Comparison of ENCODE assay signal across 1 cellular context in the genomic region with DNA sequence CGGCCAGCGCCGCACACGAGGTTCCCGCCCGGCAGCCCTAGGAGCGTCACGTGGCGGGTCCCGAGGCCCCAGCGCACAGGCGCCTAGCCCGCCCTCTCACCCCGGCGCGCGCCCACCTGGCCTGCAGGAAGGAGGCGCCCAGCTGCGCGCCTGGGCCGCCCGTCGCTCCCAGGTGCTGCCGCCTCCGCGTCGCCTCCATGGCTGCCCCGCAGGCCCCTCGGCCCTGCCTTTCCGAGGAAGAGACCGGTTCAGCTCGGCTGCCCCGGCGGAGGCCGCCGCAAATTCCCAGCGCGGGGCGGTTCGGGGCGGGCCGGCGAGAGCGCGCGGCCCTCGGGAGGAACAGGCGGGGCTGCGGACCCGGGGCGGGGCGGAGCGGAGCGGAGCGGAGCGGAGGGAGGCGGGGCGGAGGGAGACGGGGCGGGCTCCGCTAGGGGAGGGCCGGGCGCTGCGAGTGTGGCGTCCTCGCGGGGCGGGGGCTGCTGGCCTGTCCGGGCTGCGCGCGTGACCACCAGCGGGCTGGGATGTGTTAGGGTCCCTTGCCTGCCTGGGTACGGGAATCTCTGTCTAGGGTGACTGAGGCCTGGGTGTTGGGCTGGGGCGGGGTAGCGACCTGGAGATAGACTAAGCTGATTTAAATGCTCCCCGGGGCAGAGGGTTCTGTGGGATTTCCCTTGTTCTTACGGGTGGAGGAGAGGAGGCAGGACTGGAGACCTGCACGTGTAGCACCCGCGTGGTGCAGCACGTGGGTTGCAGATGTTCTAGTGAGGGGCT.
TF ChIP-seq lines count a peak whose summit lies in the region.

Gene CLN6 (minus strand): TSS at position 343 of the 771 bp plus-strand sequence. CDS start 144 bp downstream, at position 199.

TF ChIP-seq in K562, 482 proteins besides CTCF, POLR2A, EP300 and RAD21 (continued from another document and continues in another):
- TF ChIP-seq ZBTB33 (CRISPR knock-in tag; IDR thresholded peaks at IDR 0.05) (peak; percentile 65; the same call in 1 of the 2 replicates), HLTF (IDR thresholded peaks at IDR 0.05) (peak; percentile 50; the same call in 1 of the 2 replicates), RAD51 (IDR thresholded peaks at IDR 0.05; ENCODE audit: borderline replicate concordance, low read depth) (peak; percentile 71; the same call in 1 of the 2 replicates), BHLHE40 (IDR thresholded peaks at IDR 0.05; ENCODE audit: low read length) (peak; percentile 88), SMAD2 (IDR thresholded peaks at IDR 0.05; ENCODE audit: low read depth, low read length) (no peak), TAF7 (tag; IDR thresholded peaks at IDR 0.05) (no peak), ZBTB49 (CRISPR knock-in tag; IDR thresholded peaks at IDR 0.05; ENCODE audit: borderline replicate concordance) (no peak), POLR2G (IDR thresholded peaks at IDR 0.05; ENCODE audit: low read depth, low read length) (peak; percentile 96), HDGF (IDR thresholded peaks at IDR 0.05) (no peak), ZNF121 (CRISPR knock-in tag; conservative IDR thresholded peaks at IDR 0.05) (no peak), NCOA1 (IDR thresholded peaks at IDR 0.05; ENCODE audit: low read depth) (no peak), FOSL1 (tag; conservative IDR thresholded peaks at IDR 0.05) (no peak), WHSC1 (IDR thresholded peaks at IDR 0.05; ENCODE audit: low read length) (no peak), ZZZ3 (IDR thresholded peaks at IDR 0.05) (no peak), DNMT1 (IDR thresholded peaks at IDR 0.05) (no peak), ETV1 (tag; conservative IDR thresholded peaks at IDR 0.05; ENCODE audit: low read depth) (no peak), NRF1 (conservative IDR thresholded peaks at IDR 0.05 in 1 of 2, IDR thresholded peaks at IDR 0.05 in 1 of 2) (peak; percentile 5 to 54; a peak in 3 of 4 replicates), ATF1 (CRISPR knock-in tag; IDR thresholded peaks at IDR 0.05) (no peak), ATF1 (tag; IDR thresholded peaks at IDR 0.05) (peak; percentile 22; the same call in 1 of the 2 replicates), CCNT2 (IDR thresholded peaks at IDR 0.05; ENCODE audit: borderline replicate concordance, extremely low read depth, insufficient read length, low read depth, low read length) (peak; percentile 54), NR3C1 (CRISPR knock-in tag; IDR thresholded peaks at IDR 0.05) (no peak), E2F5 (CRISPR knock-in tag; IDR thresholded peaks at IDR 0.05) (peak; percentile 90), OTX1 (CRISPR knock-in tag; IDR thresholded peaks at IDR 0.05) (peak; percentile 64), SIN3B (IDR thresholded peaks at IDR 0.05; ENCODE audit: low read depth) (peak; percentile 71; the same call in 1 of the 2 replicates), KLF13 (tag; IDR thresholded peaks at IDR 0.05; ENCODE audit: borderline replicate concordance, low read depth) (peak; percentile 58), BRD4 (IDR thresholded peaks at IDR 0.05) (no peak), MCM3 (IDR thresholded peaks at IDR 0.05) (no peak), MAFG (tag; conservative IDR thresholded peaks at IDR 0.05) (no peak), HMG20A (CRISPR knock-in tag; conservative IDR thresholded peaks at IDR 0.05) (no peak), KAT7 (CRISPR knock-in tag; IDR thresholded peaks at IDR 0.05; ENCODE audit: borderline replicate concordance) (peak; percentile 42; the same call in 1 of the 2 replicates), TSC22D4 (tag; IDR thresholded peaks at IDR 0.05) (no peak), RBM25 (IDR thresholded peaks at IDR 0.05; ENCODE audit: low read depth, low read length, severe bottlenecking) (peak; percentile 40), MXI1 (IDR thresholded peaks at IDR 0.05; ENCODE audit: low read depth, low read length) (peak; percentile 80), ZNF589 (CRISPR knock-in tag; IDR thresholded peaks at IDR 0.05; ENCODE audit: low read depth) (no peak), TEAD2 (tag; IDR thresholded peaks at IDR 0.05) (no peak), ZNF436 (CRISPR knock-in tag; IDR thresholded peaks at IDR 0.05) (no peak), YY1 (IDR thresholded peaks at IDR 0.05; ENCODE audit: borderline replicate concordance in 1 of 3, control insufficient read depth in 1 of 3, extremely low read depth in 1 of 3, insufficient read depth in 3 of 3, insufficient read length in 1 of 3, insufficient replicate concordance in 2 of 3, low read depth in 1 of 3, low read length in 2 of 3) (peak in 2 of 3 experiments; percentile 42 to 66)
- TF ChIP-seq, protein P1, sequence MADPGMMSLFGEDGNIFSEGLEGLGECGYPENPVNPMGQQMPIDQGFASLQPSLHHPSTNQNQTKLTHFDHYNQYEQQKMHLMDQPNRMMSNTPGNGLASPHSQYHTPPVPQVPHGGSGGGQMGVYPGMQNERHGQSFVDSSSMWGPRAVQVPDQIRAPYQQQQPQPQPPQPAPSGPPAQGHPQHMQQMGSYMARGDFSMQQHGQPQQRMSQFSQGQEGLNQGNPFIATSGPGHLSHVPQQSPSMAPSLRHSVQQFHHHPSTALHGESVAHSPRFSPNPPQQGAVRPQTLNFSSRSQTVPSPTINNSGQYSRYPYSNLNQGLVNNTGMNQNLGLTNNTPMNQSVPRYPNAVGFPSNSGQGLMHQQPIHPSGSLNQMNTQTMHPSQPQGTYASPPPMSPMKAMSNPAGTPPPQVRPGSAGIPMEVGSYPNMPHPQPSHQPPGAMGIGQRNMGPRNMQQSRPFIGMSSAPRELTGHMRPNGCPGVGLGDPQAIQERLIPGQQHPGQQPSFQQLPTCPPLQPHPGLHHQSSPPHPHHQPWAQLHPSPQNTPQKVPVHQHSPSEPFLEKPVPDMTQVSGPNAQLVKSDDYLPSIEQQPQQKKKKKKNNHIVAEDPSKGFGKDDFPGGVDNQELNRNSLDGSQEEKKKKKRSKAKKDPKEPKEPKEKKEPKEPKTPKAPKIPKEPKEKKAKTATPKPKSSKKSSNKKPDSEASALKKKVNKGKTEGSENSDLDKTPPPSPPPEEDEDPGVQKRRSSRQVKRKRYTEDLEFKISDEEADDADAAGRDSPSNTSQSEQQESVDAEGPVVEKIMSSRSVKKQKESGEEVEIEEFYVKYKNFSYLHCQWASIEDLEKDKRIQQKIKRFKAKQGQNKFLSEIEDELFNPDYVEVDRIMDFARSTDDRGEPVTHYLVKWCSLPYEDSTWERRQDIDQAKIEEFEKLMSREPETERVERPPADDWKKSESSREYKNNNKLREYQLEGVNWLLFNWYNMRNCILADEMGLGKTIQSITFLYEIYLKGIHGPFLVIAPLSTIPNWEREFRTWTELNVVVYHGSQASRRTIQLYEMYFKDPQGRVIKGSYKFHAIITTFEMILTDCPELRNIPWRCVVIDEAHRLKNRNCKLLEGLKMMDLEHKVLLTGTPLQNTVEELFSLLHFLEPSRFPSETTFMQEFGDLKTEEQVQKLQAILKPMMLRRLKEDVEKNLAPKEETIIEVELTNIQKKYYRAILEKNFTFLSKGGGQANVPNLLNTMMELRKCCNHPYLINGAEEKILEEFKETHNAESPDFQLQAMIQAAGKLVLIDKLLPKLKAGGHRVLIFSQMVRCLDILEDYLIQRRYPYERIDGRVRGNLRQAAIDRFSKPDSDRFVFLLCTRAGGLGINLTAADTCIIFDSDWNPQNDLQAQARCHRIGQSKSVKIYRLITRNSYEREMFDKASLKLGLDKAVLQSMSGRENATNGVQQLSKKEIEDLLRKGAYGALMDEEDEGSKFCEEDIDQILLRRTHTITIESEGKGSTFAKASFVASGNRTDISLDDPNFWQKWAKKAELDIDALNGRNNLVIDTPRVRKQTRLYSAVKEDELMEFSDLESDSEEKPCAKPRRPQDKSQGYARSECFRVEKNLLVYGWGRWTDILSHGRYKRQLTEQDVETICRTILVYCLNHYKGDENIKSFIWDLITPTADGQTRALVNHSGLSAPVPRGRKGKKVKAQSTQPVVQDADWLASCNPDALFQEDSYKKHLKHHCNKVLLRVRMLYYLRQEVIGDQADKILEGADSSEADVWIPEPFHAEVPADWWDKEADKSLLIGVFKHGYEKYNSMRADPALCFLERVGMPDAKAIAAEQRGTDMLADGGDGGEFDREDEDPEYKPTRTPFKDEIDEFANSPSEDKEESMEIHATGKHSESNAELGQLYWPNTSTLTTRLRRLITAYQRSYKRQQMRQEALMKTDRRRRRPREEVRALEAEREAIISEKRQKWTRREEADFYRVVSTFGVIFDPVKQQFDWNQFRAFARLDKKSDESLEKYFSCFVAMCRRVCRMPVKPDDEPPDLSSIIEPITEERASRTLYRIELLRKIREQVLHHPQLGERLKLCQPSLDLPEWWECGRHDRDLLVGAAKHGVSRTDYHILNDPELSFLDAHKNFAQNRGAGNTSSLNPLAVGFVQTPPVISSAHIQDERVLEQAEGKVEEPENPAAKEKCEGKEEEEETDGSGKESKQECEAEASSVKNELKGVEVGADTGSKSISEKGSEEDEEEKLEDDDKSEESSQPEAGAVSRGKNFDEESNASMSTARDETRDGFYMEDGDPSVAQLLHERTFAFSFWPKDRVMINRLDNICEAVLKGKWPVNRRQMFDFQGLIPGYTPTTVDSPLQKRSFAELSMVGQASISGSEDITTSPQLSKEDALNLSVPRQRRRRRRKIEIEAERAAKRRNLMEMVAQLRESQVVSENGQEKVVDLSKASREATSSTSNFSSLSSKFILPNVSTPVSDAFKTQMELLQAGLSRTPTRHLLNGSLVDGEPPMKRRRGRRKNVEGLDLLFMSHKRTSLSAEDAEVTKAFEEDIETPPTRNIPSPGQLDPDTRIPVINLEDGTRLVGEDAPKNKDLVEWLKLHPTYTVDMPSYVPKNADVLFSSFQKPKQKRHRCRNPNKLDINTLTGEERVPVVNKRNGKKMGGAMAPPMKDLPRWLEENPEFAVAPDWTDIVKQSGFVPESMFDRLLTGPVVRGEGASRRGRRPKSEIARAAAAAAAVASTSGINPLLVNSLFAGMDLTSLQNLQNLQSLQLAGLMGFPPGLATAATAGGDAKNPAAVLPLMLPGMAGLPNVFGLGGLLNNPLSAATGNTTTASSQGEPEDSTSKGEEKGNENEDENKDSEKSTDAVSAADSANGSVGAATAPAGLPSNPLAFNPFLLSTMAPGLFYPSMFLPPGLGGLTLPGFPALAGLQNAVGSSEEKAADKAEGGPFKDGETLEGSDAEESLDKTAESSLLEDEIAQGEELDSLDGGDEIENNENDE (IDR thresholded peaks at IDR 0.05; ENCODE audit: low read depth, low read length): no peak
- TF ChIP-seq, protein P2, sequence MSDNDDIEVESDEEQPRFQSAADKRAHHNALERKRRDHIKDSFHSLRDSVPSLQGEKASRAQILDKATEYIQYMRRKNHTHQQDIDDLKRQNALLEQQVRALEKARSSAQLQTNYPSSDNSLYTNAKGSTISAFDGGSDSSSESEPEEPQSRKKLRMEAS (CRISPR knock-in tag; IDR thresholded peaks at IDR 0.05): peak; percentile 91
- TF ChIP-seq, protein P3, sequence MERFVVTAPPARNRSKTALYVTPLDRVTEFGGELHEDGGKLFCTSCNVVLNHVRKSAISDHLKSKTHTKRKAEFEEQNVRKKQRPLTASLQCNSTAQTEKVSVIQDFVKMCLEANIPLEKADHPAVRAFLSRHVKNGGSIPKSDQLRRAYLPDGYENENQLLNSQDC (CRISPR knock-in tag; IDR thresholded peaks at IDR 0.05): no peak
- TF ChIP-seq, protein P4, sequence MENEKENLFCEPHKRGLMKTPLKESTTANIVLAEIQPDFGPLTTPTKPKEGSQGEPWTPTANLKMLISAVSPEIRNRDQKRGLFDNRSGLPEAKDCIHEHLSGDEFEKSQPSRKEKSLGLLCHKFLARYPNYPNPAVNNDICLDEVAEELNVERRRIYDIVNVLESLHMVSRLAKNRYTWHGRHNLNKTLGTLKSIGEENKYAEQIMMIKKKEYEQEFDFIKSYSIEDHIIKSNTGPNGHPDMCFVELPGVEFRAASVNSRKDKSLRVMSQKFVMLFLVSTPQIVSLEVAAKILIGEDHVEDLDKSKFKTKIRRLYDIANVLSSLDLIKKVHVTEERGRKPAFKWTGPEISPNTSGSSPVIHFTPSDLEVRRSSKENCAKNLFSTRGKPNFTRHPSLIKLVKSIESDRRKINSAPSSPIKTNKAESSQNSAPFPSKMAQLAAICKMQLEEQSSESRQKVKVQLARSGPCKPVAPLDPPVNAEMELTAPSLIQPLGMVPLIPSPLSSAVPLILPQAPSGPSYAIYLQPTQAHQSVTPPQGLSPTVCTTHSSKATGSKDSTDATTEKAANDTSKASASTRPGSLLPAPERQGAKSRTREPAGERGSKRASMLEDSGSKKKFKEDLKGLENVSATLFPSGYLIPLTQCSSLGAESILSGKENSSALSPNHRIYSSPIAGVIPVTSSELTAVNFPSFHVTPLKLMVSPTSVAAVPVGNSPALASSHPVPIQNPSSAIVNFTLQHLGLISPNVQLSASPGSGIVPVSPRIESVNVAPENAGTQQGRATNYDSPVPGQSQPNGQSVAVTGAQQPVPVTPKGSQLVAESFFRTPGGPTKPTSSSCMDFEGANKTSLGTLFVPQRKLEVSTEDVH (IDR thresholded peaks at IDR 0.05; ENCODE audit: low read depth, partially characterized antibody): no peak
